23 cellular contexts compared by ENCODE assay signal in genomic region chr9:88819471-88819870, GRCh38.
"Had no signal": no experiment of that assay in that cellular context is flagged by ENCODE, and none has a peak within 500 bp of the region (broad histone marks: within the 10 kb centered on the region; RNA-seq: fewer than 3 reads in every experiment).

No MANE protein-coding gene starts in this region.

- H3K79me2 ChIP-seq: parathyroid adenoma had no signal

- H3K4me1 Mint-ChIP-seq: natural killer cell; stimulated activated naive CD8-positive, alpha-beta T cell treated with anti-CD3 and anti-CD28 coated beads, Interleukin-15, amount 100 ng/mL, for 72 hours had no signal

- H3K4me1 ChIP-seq: colonic mucosa, lower lobe of right lung, parathyroid adenoma, right lobe of liver had no signal

- H3K27ac Mint-ChIP-seq: dendritic cell treated with granulocyte-macrophage colony-stimulating factor and Interleukin-4, amounts not matched to agents 40 ng/mL and 50 ng/mL, for 4 days; natural killer cell; progenitor cell of endocrine pancreas; stimulated activated naive CD8-positive, alpha-beta T cell treated with anti-CD3 and anti-CD28 coated beads, Interleukin-15, amount 100 ng/mL, for 72 hours had no signal

- H3K9me3 ChIP-seq: colonic mucosa, lower lobe of right lung, right lobe of liver, suprapubic skin, vagina had no signal

- H3K36me3 Mint-ChIP-seq: natural killer cell, neural progenitor cell had no signal

- H3K27ac ChIP-seq: colonic mucosa, epithelial cell of prostate, lower lobe of right lung, neural progenitor cell, parathyroid adenoma, right lobe of liver, suprapubic skin, vagina had no signal

- FAIRE-seq: frontal cortex, small intestine had no signal

- H3K27me3 ChIP-seq: colonic mucosa, neural progenitor cell, right lobe of liver, suprapubic skin, vagina had no signal

- DNase-seq: colonic mucosa; effector CD8-positive, alpha-beta T cell; endodermal cell; left ventricle myocardium superior; lower lobe of right lung; natural killer cell; right lobe of liver; small intestine; stimulated activated CD4-positive, alpha-beta T cell treated with anti-CD3 and anti-CD28 coated beads, Interleukin-12 subunit alpha, Interleukin-12 subunit beta, amount 100 ng/mL, for 4 hours; stimulated activated CD4-positive, alpha-beta T cell treated with anti-CD3 and anti-CD28 coated beads, Interleukin-1b, Interleukin-23, amount 100 ng/mL, for 48 hours; stimulated activated CD4-positive, alpha-beta T cell treated with anti-CD3 and anti-CD28 coated beads, Interleukin-4, amount 100 ng/mL, for 1 hour; stimulated activated CD8-positive, alpha-beta memory T cell treated with anti-CD3 and anti-CD28 coated beads, Interleukin-4, amount 100 ng/mL, for 48 hours; stimulated activated naive CD4-positive, alpha-beta T cell; stimulated activated naive CD8-positive, alpha-beta T cell treated with anti-CD3 and anti-CD28 coated beads, Interleukin-15, amount 100 ng/mL, for 72 hours had no signal

- H3K36me3 ChIP-seq: colonic mucosa, lower lobe of right lung, neural progenitor cell, right lobe of liver, suprapubic skin, vagina had no signal

- H3K4me3 ChIP-seq: colonic mucosa, lower lobe of right lung, neural progenitor cell, right lobe of liver, suprapubic skin, vagina had no signal

- H3K9ac ChIP-seq: neural progenitor cell, parathyroid adenoma had no signal

- H3K9me3 Mint-ChIP-seq: dendritic cell treated with granulocyte-macrophage colony-stimulating factor and Interleukin-4, amounts not matched to agents 40 ng/mL and 50 ng/mL, for 4 days; endodermal cell; natural killer cell; stimulated activated naive CD8-positive, alpha-beta T cell treated with anti-CD3 and anti-CD28 coated beads, Interleukin-15, amount 100 ng/mL, for 72 hours had no signal

- H3K4me3 Mint-ChIP-seq: dendritic cell treated with granulocyte-macrophage colony-stimulating factor and Interleukin-4, amounts not matched to agents 40 ng/mL and 50 ng/mL, for 4 days; endodermal cell; natural killer cell; neural progenitor cell; stimulated activated naive CD8-positive, alpha-beta T cell treated with anti-CD3 and anti-CD28 coated beads, Interleukin-15, amount 100 ng/mL, for 72 hours had no signal

- H2AFZ ChIP-seq: parathyroid adenoma had no signal

- ATAC-seq: esophagus mucosa; lower lobe of right lung; natural killer cell; right lobe of liver; stimulated activated naive CD8-positive, alpha-beta T cell treated with anti-CD3 and anti-CD28 coated beads, Interleukin-15, amount 100 ng/mL, for 72 hours had no signal
